ENCODE assay signal across 8 cellular contexts in genomic region chr4:101191302-101192098, GRCh38.
DNase-seq lines count a peak whose midpoint lies in the region; ATAC-seq and TF ChIP-seq lines count a peak whose summit lies in the region.

No MANE protein-coding gene starts in this region.

- H3K4me3 ChIP-seq in ascending aorta (peak overlapping the region in 1 of 2 donors; percentile 7), PC-3 (ENCODE audit: low read length) (no peak overlapping the region)

- BruUV-seq in PC-3 (replicated peaks; lab: Mats Ljungman, UMichigan) = no TSS peak

- CTCF ChIA-PET in PC-3 (lab: Charles Lee) = no interaction called here

- no peaks in the 10 kb centered on the region for H3K36me3 ChIP-seq in ascending aorta
- no peaks in the 10 kb centered on the region for H3K36me3 ChIP-seq in PC-3 (ENCODE audit: low read depth, low read length)

- no peaks in the 10 kb centered on the region for H3K9me2 ChIP-seq in PC-3 (replicated peaks; ENCODE audit: low read length)

- ATAC-seq in PC-3 (no peak), HG02870 (IDR thresholded peaks at IDR 0.05; ENCODE audit: unreplicated experiment) (no peak)

- no peaks in the 10 kb centered on the region for H3K27me3 ChIP-seq in ascending aorta
- no peaks in the 10 kb centered on the region for H3K27me3 ChIP-seq in PC-3 (ENCODE audit: low read length)

- POLR2A ChIA-PET in PC-3 (lab: Charles Lee; ENCODE audit: unreplicated experiment) = no interaction called here

- in situ Hi-C loops in G401 (cut with HindIII; ENCODE audit: low sequenced_read_pairs) = no loop called here
- in situ Hi-C loops in KBM-7 (cut with MboI; ENCODE audit: low pct_unique_long_range_greater_than_20kb, low sequenced_read_pairs) = no loop called here

- H3K9ac ChIP-seq in PC-3 (ENCODE audit: low read length) = no peak overlapping the region

- H3K4me1 ChIP-seq in ascending aorta = peaks cover 4 to 14% of the 10 kb centered on the region in 2 donors
- H3K4me1 ChIP-seq in PC-3 (ENCODE audit: insufficient read depth, low read length) = peaks cover 10% of the 10 kb centered on the region

- DNase-seq in G401 (ENCODE audit: low spot score) (peak; percentile 93), ascending aorta (ENCODE audit: low spot score in 2 of 2) (peak; percentile 15 to 87), hippocampal formation (lab: John Stamatoyannopoulos, UW) (peak; percentile 40 to 71), retina (peak; percentile 23), CD1c-positive myeloid dendritic cell (ENCODE audit: extremely low spot score) (no peak), KBM-7 (no peak), PC-3 (no peak)

- peak overlapping the region; percentile 61 to 67 for H3K27ac ChIP-seq in ascending aorta
- no peak overlapping the region for H3K27ac ChIP-seq in PC-3 (ENCODE audit: low read length)

- H2AFZ ChIP-seq in PC-3 (ENCODE audit: low read length) = no peak overlapping the region

- H3K9me3 ChIP-seq in ascending aorta (no peaks in the 10 kb centered on the region), PC-3 (ENCODE audit: low read length) (no peaks in the 10 kb centered on the region)

- H4K20me1 ChIP-seq in PC-3 (ENCODE audit: low read length) = no peaks in the 10 kb centered on the region

- no peaks in the 10 kb centered on the region for H3F3A ChIP-seq in PC-3 (ENCODE audit: low read length, unreplicated experiment)

- intact Hi-C loops in ascending aorta (cut with DNase I) (no loop called here), PC-3 (cut with micrococcal nuclease) (no loop called here)

- H3K79me2 ChIP-seq in PC-3 (ENCODE audit: low read length) = no peaks in the 10 kb centered on the region

- no peak overlapping the region for H3K4me2 ChIP-seq in PC-3 (ENCODE audit: low read length)

- TF ChIP-seq CTCF in ascending aorta (IDR thresholded peaks at IDR 0.05) (no peak), PC-3 (conservative IDR thresholded peaks at IDR 0.05; ENCODE audit: low read depth, low read length) (no peak)

Comparison
In these comparisons a context has a peak if more than half of its experiments do, and no peak if none do; other contexts are left out.
1. DNase-seq: peak in G401 (single experiment), ascending aorta (2 of 2), hippocampal formation (2 of 2) and retina (single experiment); none in CD1c-positive myeloid dendritic cell (single experiment), KBM-7 (single experiment) and PC-3 (single experiment).